12 cellular contexts compared by ENCODE assay signal in the genomic region with DNA sequence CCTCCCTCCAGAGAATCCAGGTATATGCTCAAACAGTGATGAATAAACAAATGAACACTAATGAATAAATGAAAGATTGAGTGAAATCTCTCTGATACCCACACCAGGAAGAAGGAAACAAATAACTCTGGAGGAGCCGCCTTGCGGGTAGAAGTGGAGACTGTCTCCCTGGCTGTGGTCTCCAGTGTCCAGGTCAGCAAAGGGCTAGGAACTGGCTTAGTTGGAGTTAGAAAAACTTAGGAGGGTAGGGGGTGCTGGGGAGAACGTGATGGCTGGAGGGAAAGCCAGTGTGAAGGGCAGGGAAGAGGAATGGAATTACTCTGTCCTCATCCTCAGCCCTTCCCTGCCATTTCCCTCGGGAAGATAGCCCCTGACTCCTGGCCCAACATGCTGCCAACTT. TPM values are rescaled to one million over a fixed set of nuclear protein-coding genes. Genes with fewer than 3 reads are reported as not detected.
DNase-seq lines count a peak whose midpoint lies in the region; TF ChIP-seq lines count a peak whose summit lies in the region.
"Had no signal": no experiment of that assay in that cellular context is flagged by ENCODE, and none has a peak within 500 bp of the region (broad histone marks: within the 10 kb centered on the region; RNA-seq: fewer than 3 reads in every experiment).

No MANE protein-coding gene starts in this region.

- H3K9me3 Mint-ChIP-seq in nephron progenitor cell, result no peaks in the 10 kb centered on the region
- H3K9me3 Mint-ChIP-seq: activated T-cell treated with anti-CD3 and anti-CD28 coated beads, Interleukin-2, amount 50 U/mL, for 4 hours had no signal

- H3K9ac ChIP-seq in parathyroid adenoma, result no peak overlapping the region

- peaks cover 14% of the 10 kb centered on the region for H3K4me1 Mint-ChIP-seq in nephron progenitor cell

- no peak for TF ChIP-seq CTCF in AG04449 (IDR thresholded peaks at IDR 0.05; ENCODE audit: insufficient read depth, low read length, missing control alignments)
- TF ChIP-seq CTCF in ascending aorta (IDR thresholded peaks at IDR 0.05), result no peak
- TF ChIP-seq CTCF in fibroblast of the aortic adventitia (IDR thresholded peaks at IDR 0.05; ENCODE audit: insufficient read depth, low read length), result no peak
- TF ChIP-seq CTCF in parathyroid adenoma (IDR thresholded peaks at IDR 0.05), result no peak
- TF ChIP-seq CTCF in nephron progenitor cell (IDR thresholded peaks at IDR 0.05), result no peak

- no peak for DNase-seq in AG04449 (ENCODE audit: low read depth, low spot score)
- no peak for DNase-seq in ascending aorta (ENCODE audit: low spot score in 2 of 2)
- DNase-seq in fibroblast of the aortic adventitia (ENCODE audit: low read depth), result no peak
- no peak for DNase-seq in KG1 (lab: John Stamatoyannopoulos, UW)
- DNase-seq in GDM1 (lab: John Stamatoyannopoulos, UW), result no peak
- no peak for DNase-seq in NCI-H146 treated with DMSO at 0.1 percent for 48 hours (lab: John Stamatoyannopoulos, UW; ENCODE audit: unreplicated experiment)
- no peak for DNase-seq in nephron progenitor cell
- DNase-seq: activated T-cell treated with anti-CD3 and anti-CD28 coated beads, Interleukin-2, amount 50 U/mL, for 4 hours; BE2C had no signal

- H3K27ac Mint-ChIP-seq in nephron progenitor cell, result no peak overlapping the region

- H3K4me3 Mint-ChIP-seq in nephron progenitor cell, result no peak overlapping the region
- H3K4me3 Mint-ChIP-seq: activated T-cell treated with anti-CD3 and anti-CD28 coated beads, Interleukin-2, amount 50 U/mL, for 4 hours had no signal

- intact Hi-C loops in ascending aorta (cut with DNase I), result no loop called here

- H3K27ac ChIP-seq in ascending aorta (no peak overlapping the region), parathyroid adenoma (no peak overlapping the region)
- H3K27ac ChIP-seq: cardiac muscle cell had no signal

- H3K4me3 ChIP-seq in AG04449 (ENCODE audit: low read depth, low read length), result peak overlapping the region; percentile 38
- H3K4me3 ChIP-seq in ascending aorta, result peak overlapping the region; percentile 48 to 65
- peak overlapping the region; percentile 67 for H3K4me3 ChIP-seq in fibroblast of the aortic adventitia (ENCODE audit: low read depth, low read length)
- peak overlapping the region; percentile 22 for H3K4me3 ChIP-seq in parathyroid adenoma (ENCODE audit: low read depth, low read length)
- H3K4me3 ChIP-seq: cardiac muscle cell had no signal

- H3K4me1 ChIP-seq in ascending aorta (peaks cover 0 to 6% of the 10 kb centered on the region in 2 donors), parathyroid adenoma (no peaks in the 10 kb centered on the region)
- H3K4me1 ChIP-seq: BE2C had no signal

- H3K9me3 ChIP-seq in ascending aorta (no peaks in the 10 kb centered on the region), parathyroid adenoma (ENCODE audit: control insufficient read depth, low read length) (no peaks in the 10 kb centered on the region)
- H3K9me3 ChIP-seq: BE2C had no signal

- no peaks in the 10 kb centered on the region for H3K79me2 ChIP-seq in parathyroid adenoma

- H3K27me3 ChIP-seq in ascending aorta, result no peaks in the 10 kb centered on the region
- no peaks in the 10 kb centered on the region for H3K27me3 ChIP-seq in parathyroid adenoma (ENCODE audit: control insufficient read depth, insufficient read depth, low read length)
- H3K27me3 ChIP-seq: BE2C, cardiac muscle cell had no signal

- peaks cover 16% of the 10 kb centered on the region for H3K27me3 Mint-ChIP-seq in nephron progenitor cell (ENCODE audit: low read depth, poor library complexity)

- H2AFZ ChIP-seq in parathyroid adenoma, result peak overlapping the region; percentile 83

- POLR2A ChIA-PET in AG04449 (lab: Yijun Ruan, JAX), result no interaction called here

- peak overlapping the region; percentile 17 for H3K4me2 ChIP-seq in parathyroid adenoma (ENCODE audit: low read length)

- CTCF ChIA-PET in AG04449 (lab: Yijun Ruan, JAX), result no interaction called here

- no peaks in the 10 kb centered on the region for H3K36me3 Mint-ChIP-seq in nephron progenitor cell (ENCODE audit: low read depth)

- no peaks in the 10 kb centered on the region for H3K36me3 ChIP-seq in ascending aorta
- H3K36me3 ChIP-seq in parathyroid adenoma (ENCODE audit: control insufficient read depth, insufficient read depth, low read length), result no peaks in the 10 kb centered on the region
- H3K36me3 ChIP-seq: BE2C, cardiac muscle cell had no signal

RNA-seq across cellular contexts. Expression of gene RHBDL2, which starts 0.5 kb away (rescaled TPM):
- not detected for total RNA-seq in ascending aorta
- 0.81 TPM in 1 of 2 replicates, not detected in the other for total RNA-seq in fibroblast of the aortic adventitia (ENCODE audit: low replicate concordance)
- total RNA-seq: activated T-cell treated with anti-CD3 and anti-CD28 coated beads, Interleukin-2, amount 50 U/mL, for 4 hours; cardiac muscle cell had no signal

RNA-seq across cellular contexts. Expression of gene AKIRIN1, which starts 50.0 kb away (rescaled TPM):
- 29.6 TPM for total RNA-seq in ascending aorta
- total RNA-seq in fibroblast of the aortic adventitia (ENCODE audit: low replicate concordance), result 32.8 and 33.6 TPM in 2 replicates

RNA-seq across cellular contexts. Expression of gene GJA9, which starts 59.7 kb away (rescaled TPM):
- not detected for total RNA-seq in ascending aorta
- total RNA-seq in fibroblast of the aortic adventitia (ENCODE audit: low replicate concordance), result 0.09 TPM in 1 of 2 replicates, not detected in the other
- total RNA-seq: activated T-cell treated with anti-CD3 and anti-CD28 coated beads, Interleukin-2, amount 50 U/mL, for 4 hours; cardiac muscle cell; mesenteric fat pad had no signal
